ENCODE assay signal across 29 cellular contexts in the genomic region with DNA sequence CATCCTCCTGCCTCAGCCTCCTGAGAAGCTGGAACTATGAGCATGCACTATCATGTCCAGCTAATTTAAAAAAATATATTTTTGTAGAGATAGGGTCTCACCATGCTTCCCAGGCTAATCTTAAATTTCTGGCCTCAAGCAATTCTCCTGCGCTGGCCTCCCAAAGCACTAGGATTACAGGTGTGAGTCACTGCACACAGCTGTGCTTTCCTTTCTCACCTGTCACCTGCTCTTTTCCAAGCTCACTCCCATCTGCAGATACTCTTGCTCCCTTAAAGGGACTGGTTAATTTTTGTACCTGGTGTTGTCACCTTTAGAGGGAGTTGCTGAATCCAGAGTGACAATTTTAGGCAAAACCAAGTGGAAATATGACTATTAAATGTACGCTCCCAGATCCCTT.
"Had no signal": no experiment of that assay in that cellular context is flagged by ENCODE, and none has a peak within 500 bp of the region (broad histone marks: within the 10 kb centered on the region; RNA-seq: fewer than 3 reads in every experiment).

No MANE protein-coding gene starts in this region.

- H3K4me1 Mint-ChIP-seq: activated B cell treated with CpG ODN at 0.5 μM for 24 hours; stimulated activated memory B cell treated with anti-CD40 and anti-IgM and Interleukin-4, amounts not matched to agents 10 μg/mL and 1 μg/mL and 100 μg/mL, for 72 hours had no signal

- H3K36me3 Mint-ChIP-seq: activated naive CD8-positive, alpha-beta T cell; natural killer cell treated with Interleukin-12 subunit alpha and Interleukin-12 subunit beta and Interleukin-15 and Interleukin-18, amount 100 ng/mL, for 72 hours; stimulated activated memory B cell treated with anti-CD40 and anti-IgM and Interleukin-4, amounts not matched to agents 10 μg/mL and 1 μg/mL and 100 μg/mL, for 72 hours had no signal

- ATAC-seq: activated T-cell treated with anti-CD3 and anti-CD28 coated beads, Interleukin-2, amount 50 U/mL, for 4 hours; effector memory CD8-positive, alpha-beta T cell; gastroesophageal sphincter; left ventricle myocardium superior; natural killer cell treated with Interleukin-12 subunit alpha and Interleukin-12 subunit beta and Interleukin-15 and Interleukin-18, amount 100 ng/mL, for 72 hours; stimulated activated memory B cell treated with anti-CD40 and anti-IgM and Interleukin-4, amounts not matched to agents 10 μg/mL and 1 μg/mL and 100 μg/mL, for 72 hours had no signal

- H3K27ac Mint-ChIP-seq: activated B cell treated with CpG ODN at 0.5 μM for 24 hours; activated naive CD8-positive, alpha-beta T cell; activated T-helper 2 cell treated with anti-CD3 and anti-CD28 coated beads, Interferon-gamma antibody, Interleukin-2, Interleukin-4, amounts not matched to agents 10 μg/mL and 5 μg/mL and 100 μg/mL, durations not matched to agents 14 hours and 24 hours and 36 hours; effector memory CD8-positive, alpha-beta T cell; natural killer cell treated with Interleukin-12 subunit alpha and Interleukin-12 subunit beta and Interleukin-15 and Interleukin-18, amount 100 ng/mL, for 72 hours; progenitor cell of endocrine pancreas; stimulated activated memory B cell treated with anti-CD40 and anti-IgM and Interleukin-4, amounts not matched to agents 10 μg/mL and 1 μg/mL and 100 μg/mL, for 72 hours had no signal

- H3K4me3 Mint-ChIP-seq: activated B cell treated with CpG ODN at 0.5 μM for 24 hours; activated naive CD8-positive, alpha-beta T cell; activated T-cell treated with anti-CD3 and anti-CD28 coated beads, Interleukin-2, amount 50 U/mL, for 4 hours; effector memory CD8-positive, alpha-beta T cell; natural killer cell treated with Interleukin-12 subunit alpha and Interleukin-12 subunit beta and Interleukin-15 and Interleukin-18, amount 100 ng/mL, for 72 hours; stimulated activated memory B cell treated with anti-CD40 and anti-IgM and Interleukin-4, amounts not matched to agents 10 μg/mL and 1 μg/mL and 100 μg/mL, for 72 hours had no signal

- H3K9me3 ChIP-seq: adrenal gland, colonic mucosa, suprapubic skin had no signal

- H3K27me3 ChIP-seq: adrenal gland, colonic mucosa, gastroesophageal sphincter, sigmoid colon, suprapubic skin, tibial nerve had no signal

- H3K27ac ChIP-seq: adrenal gland, colonic mucosa, dorsolateral prefrontal cortex, esophagus squamous epithelium, gastroesophageal sphincter, sigmoid colon, stomach, suprapubic skin, tibial nerve had no signal

- H3K4me2 ChIP-seq: smooth muscle cell had no signal

- DNase-seq: activated B cell treated with CpG ODN at 0.5 μM for 24 hours; activated CD4-positive, alpha-beta T cell treated with anti-CD3 and anti-CD28 coated beads for 4 hours; activated CD4-positive, alpha-beta T cell treated with anti-CD3 and anti-CD28 coated beads, Interleukin-2, amount 50 U/mL, for 48 hours; activated CD8-positive, alpha-beta memory T cell treated with anti-CD3 and anti-CD28 coated beads, Interleukin-2, amount 50 U/mL, for 48 hours; activated naive CD4-positive, alpha-beta T cell; activated T-cell treated with anti-CD3 and anti-CD28 coated beads, Interleukin-2, amount 50 U/mL, for 4 hours; colonic mucosa; dorsolateral prefrontal cortex; effector memory CD8-positive, alpha-beta T cell; esophagus squamous epithelium; head of caudate nucleus; hypothalamus; left ventricle myocardium superior; mammary epithelial cell; midbrain; retina; stimulated activated CD4-positive, alpha-beta T cell treated with anti-CD3 and anti-CD28 coated beads, Interleukin-15, amount 100 ng/mL, for 24 hours; stomach had no signal

- H3K4me3 ChIP-seq: adrenal gland, colonic mucosa, dorsolateral prefrontal cortex, esophagus squamous epithelium, gastroesophageal sphincter, sigmoid colon, smooth muscle cell, stomach, suprapubic skin, tibial nerve had no signal

- H3K9me3 Mint-ChIP-seq: activated T-cell treated with anti-CD3 and anti-CD28 coated beads, Interleukin-2, amount 50 U/mL, for 4 hours; activated T-helper 2 cell treated with anti-CD3 and anti-CD28 coated beads, Interferon-gamma antibody, Interleukin-2, Interleukin-4, amounts not matched to agents 10 μg/mL and 5 μg/mL and 100 μg/mL, durations not matched to agents 14 hours and 24 hours and 36 hours; natural killer cell treated with Interleukin-12 subunit alpha and Interleukin-12 subunit beta and Interleukin-15 and Interleukin-18, amount 100 ng/mL, for 72 hours had no signal

- H3K36me3 ChIP-seq: adrenal gland, colonic mucosa, esophagus squamous epithelium, gastroesophageal sphincter, sigmoid colon, stomach, suprapubic skin, tibial nerve had no signal

- H3K4me1 ChIP-seq: adrenal gland, colonic mucosa, sigmoid colon, stomach had no signal
